Comparison of ENCODE assay signal across 15 cellular contexts in genomic region chr22:26452236-26453016, GRCh38.
"Had no signal": no experiment of that assay in that cellular context is flagged by ENCODE, and none has a peak within 500 bp of the region (broad histone marks: within the 10 kb centered on the region; RNA-seq: fewer than 3 reads in every experiment).

No MANE protein-coding gene starts in this region.

- H2AFZ ChIP-seq: parathyroid adenoma had no signal

- H3K4me1 ChIP-seq: foreskin keratinocyte, parathyroid adenoma, thyroid gland had no signal

- H3K9me3 ChIP-seq: thyroid gland had no signal

- ATAC-seq: effector memory CD8-positive, alpha-beta T cell; foreskin keratinocyte; left cardiac atrium; T-cell had no signal

- DNase-seq: activated CD4-positive, alpha-beta T cell treated with anti-CD3 and anti-CD28 coated beads, Interleukin-2, amount 50 U/mL, for 48 hours; activated effector memory CD4-positive, alpha-beta T cell treated with Interleukin-2 at 50 U/mL for 16 hours; activated naive CD4-positive, alpha-beta T cell treated with anti-CD3 and anti-CD28 coated beads, Interleukin-2, amount 50 U/mL, for 16 hours; activated T-cell treated with anti-CD3 and anti-CD28 coated beads, Interleukin-2, amount 50 U/mL, for 1 hour; central memory CD4-positive, alpha-beta T cell; effector memory CD8-positive, alpha-beta T cell; foreskin keratinocyte; left cardiac atrium; naive B cell; stimulated activated CD4-positive, alpha-beta T cell treated with anti-CD3 and anti-CD28 coated beads, Interleukin-1b, Interleukin-23, amount 100 ng/mL, for 48 hours; T-cell; T-helper 9 cell; thyroid gland had no signal

- H3K79me2 ChIP-seq: parathyroid adenoma had no signal

- H3K9ac ChIP-seq: parathyroid adenoma had no signal

- H3K27me3 ChIP-seq: foreskin keratinocyte, thyroid gland had no signal

- H3K4me3 ChIP-seq: lung, thyroid gland had no signal

- H3K27ac ChIP-seq: foreskin keratinocyte, parathyroid adenoma, thyroid gland had no signal
